Comparison of ENCODE assay signal across 27 cellular contexts in the genomic region with DNA sequence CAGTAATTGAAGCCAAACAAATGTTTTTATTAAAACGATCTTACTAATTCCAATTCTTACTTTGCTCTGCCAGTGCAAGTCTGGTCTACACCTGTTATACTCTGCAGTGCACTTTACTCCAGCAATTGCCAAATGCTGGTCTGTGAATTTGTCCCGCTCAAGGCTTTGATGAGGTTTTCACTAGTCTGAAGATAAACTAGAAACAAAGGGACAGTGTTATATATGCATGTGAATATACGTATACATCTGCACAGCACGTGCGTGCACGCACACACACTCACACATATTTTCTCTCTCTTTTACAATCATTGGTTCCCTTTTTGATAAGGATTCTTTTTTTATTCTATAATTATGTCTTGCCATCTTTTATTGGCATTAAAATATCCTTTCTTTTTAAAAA.
"Had no signal": no experiment of that assay in that cellular context is flagged by ENCODE, and none has a peak within 500 bp of the region (broad histone marks: within the 10 kb centered on the region; RNA-seq: fewer than 3 reads in every experiment).

No MANE protein-coding gene starts in this region.

- H3K27me3 ChIP-seq: gastroesophageal sphincter, hepatocyte, left lung, ovary, tibial nerve, upper lobe of left lung, uterus had no signal

- DNase-seq: cortex of kidney; effector memory CD8-positive, alpha-beta T cell; foreskin fibroblast; heart left ventricle; kidney; left lung; mesenchymal stem cell; midbrain; natural killer cell; occipital lobe; ovary; posterior cingulate gyrus; psoas muscle; right cardiac atrium; stimulated activated CD4-positive, alpha-beta T cell treated with anti-CD3 and anti-CD28 coated beads, Interleukin-15, amount 100 ng/mL, for 24 hours; stimulated activated CD4-positive, alpha-beta T cell treated with anti-CD3 and anti-CD28 coated beads, Interleukin-2, amount 100 ng/mL, for 48 hours; stimulated activated naive B cell treated with anti-CD40 and anti-IgM and Interleukin-4, amounts not matched to agents 10 μg/mL and 1 μg/mL and 100 μg/mL, for 72 hours; upper lobe of left lung; uterus had no signal

- H3K4me2 ChIP-seq: hepatocyte had no signal

- H3K4me3 ChIP-seq: gastroesophageal sphincter, heart left ventricle, hepatocyte, left lung, ovary, psoas muscle, skin epidermis, thoracic aorta, tibial nerve, upper lobe of left lung, uterus had no signal

- H3K27ac ChIP-seq: epithelial cell of prostate, gastroesophageal sphincter, heart left ventricle, hepatocyte, left lung, ovary, psoas muscle, skin epidermis, thoracic aorta, tibial nerve, upper lobe of left lung, uterus had no signal

- H3K79me2 ChIP-seq: hepatocyte had no signal

- H3K36me3 ChIP-seq: gastroesophageal sphincter, heart left ventricle, left lung, ovary, thoracic aorta, tibial nerve, upper lobe of left lung, uterus had no signal

- FAIRE-seq: endometrium, kidney had no signal

- H3K9me3 ChIP-seq: gastroesophageal sphincter, heart left ventricle, left lung, ovary, psoas muscle, thoracic aorta, tibial nerve, upper lobe of left lung, uterus had no signal

- H3K4me1 ChIP-seq: gastroesophageal sphincter, left lung, psoas muscle, tibial nerve, upper lobe of left lung, uterus had no signal

- ATAC-seq: effector memory CD8-positive, alpha-beta T cell; esophagus mucosa; gastroesophageal sphincter; left lung; natural killer cell; psoas muscle; right cardiac atrium; stimulated activated naive B cell treated with anti-CD40 and anti-IgM and Interleukin-4, amounts not matched to agents 10 μg/mL and 1 μg/mL and 100 μg/mL, for 72 hours had no signal

- H2AFZ ChIP-seq: hepatocyte had no signal
